8 cellular contexts compared by ENCODE assay signal in genomic region chr10:98045785-98046389, GRCh38. TPM values are rescaled to one million over a fixed set of nuclear protein-coding genes. Genes with fewer than 3 reads are reported as not detected.
DNase-seq lines count a peak whose midpoint lies in the region; ATAC-seq and TF ChIP-seq lines count a peak whose summit lies in the region.

No MANE protein-coding gene starts in this region.

- DNase-seq in GM10266 (ENCODE audit: extremely low spot score) (peak; percentile 75), NOMO-1 treated with dmso at 0.1 percent for 144 hours (lab: John Stamatoyannopoulos, UW; ENCODE audit: unreplicated experiment) (peak; percentile 22), erythroblast (lab: John Stamatoyannopoulos, UW) (peak; percentile 59 to 76), natural killer cell (peak; percentile 45)
- peak; percentile 55 for DNase-seq in activated CD8-positive, alpha-beta memory T cell treated with anti-CD3 and anti-CD28 coated beads, Interleukin-2, amount 50 U/mL, for 4 hours
- DNase-seq in stimulated activated naive CD4-positive, alpha-beta T cell treated with Interleukin-2 at 50 U/mL for 16 hours (lab: John Stamatoyannopoulos, UW): peak; percentile 35

- H3K27ac Mint-ChIP-seq in natural killer cell: no peak overlapping the region

- TF ChIP-seq CTCF in GM10266 (IDR thresholded peaks at IDR 0.05; ENCODE audit: control insufficient read depth, insufficient read depth, low read depth, missing control alignments): peak; percentile 92
- TF ChIP-seq CTCF in natural killer cell (IDR thresholded peaks at IDR 0.05): peak; percentile 95

- intact Hi-C loops in natural killer cell (cut with micrococcal nuclease): no loop called here

- no peak overlapping the region for H3K4me3 Mint-ChIP-seq in natural killer cell

- peaks cover 6 to 7% of the 10 kb centered on the region in 2 donors for H3K4me1 Mint-ChIP-seq in natural killer cell

- H3K36me3 Mint-ChIP-seq in natural killer cell: no peaks in the 10 kb centered on the region

- no peak for TF ChIP-seq POLR2A in erythroblast (IDR thresholded peaks at IDR 0.05; ENCODE audit: low read length)

- peaks cover 17 to 40% of the 10 kb centered on the region in 2 donors for H3K27me3 Mint-ChIP-seq in natural killer cell (ENCODE audit: low read depth in 2 of 2)

- peak; percentile 59 for ATAC-seq in HG03442 (IDR thresholded peaks at IDR 0.05; ENCODE audit: unreplicated experiment)
- peak; percentile 77 to 93 (median 82) for ATAC-seq in natural killer cell
- ATAC-seq in HG03196 (IDR thresholded peaks at IDR 0.05; ENCODE audit: unreplicated experiment): no peak

- H3K9me3 Mint-ChIP-seq in natural killer cell: no peaks in the 10 kb centered on the region

RNA-seq across cellular contexts. Expression of gene CRTAC1, which starts 15.5 kb away (rescaled TPM):
- total RNA-seq in natural killer cell: not detected

Comparison
In these comparisons a context has a peak if more than half of its experiments do, and no peak if none do; other contexts are left out.
1. DNase-seq: peak in every context shown above with its lines; median percentile 75 in GM10266; 68 in erythroblast; 55 in activated CD8-positive, alpha-beta memory T cell treated with anti-CD3 and anti-CD28 coated beads, Interleukin-2, amount 50 U/mL, for 4 hours; 45 in natural killer cell; 35 in stimulated activated naive CD4-positive, alpha-beta T cell treated with Interleukin-2 at 50 U/mL for 16 hours; 22 in NOMO-1 treated with dmso at 0.1 percent for 144 hours.